ENCODE assay signal across 21 cellular contexts in the genomic region with DNA sequence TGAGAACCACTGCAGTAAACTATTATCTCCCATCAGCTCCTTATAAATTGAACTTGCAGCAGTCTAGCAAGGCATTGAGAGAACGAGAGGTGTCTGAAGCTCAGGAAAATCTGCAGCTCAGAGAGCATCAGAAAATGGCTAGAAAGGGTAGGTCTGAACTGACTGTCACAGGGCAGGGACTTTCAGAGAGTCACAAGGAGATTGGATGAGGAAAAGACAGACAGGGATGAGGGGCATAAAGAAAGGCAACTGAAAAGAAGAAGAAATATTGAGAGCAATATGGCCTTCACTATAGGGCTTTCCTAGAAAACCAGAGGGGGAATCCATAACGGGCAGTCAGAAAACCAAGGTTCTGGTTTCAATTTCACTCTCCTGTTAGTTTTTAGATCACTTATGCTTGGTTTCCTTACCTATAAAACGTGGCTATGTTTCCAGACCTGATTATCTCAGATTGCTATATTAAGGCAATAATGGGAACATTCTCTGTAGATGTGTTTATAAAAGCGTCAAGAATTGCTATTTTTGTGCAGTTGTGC. TPM values are rescaled to one million over a fixed set of nuclear protein-coding genes. Genes with fewer than 3 reads are reported as not detected.
DNase-seq lines count a peak whose midpoint lies in the region; ATAC-seq and TF ChIP-seq lines count a peak whose summit lies in the region.
"Had no signal": no experiment of that assay in that cellular context is flagged by ENCODE, and none has a peak within 500 bp of the region (broad histone marks: within the 10 kb centered on the region; RNA-seq: fewer than 3 reads in every experiment).

No MANE protein-coding gene starts in this region.

- no peaks in the 10 kb centered on the region for H3K36me3 ChIP-seq in psoas muscle (ENCODE audit: insufficient read depth in 1 of 2, low read depth in 1 of 2)

- intact Hi-C loops in psoas muscle (cut with DNase I), result no loop called here

- no peaks in the 10 kb centered on the region for H3K27me3 ChIP-seq in psoas muscle (ENCODE audit: insufficient read depth in 3 of 3, low read length in 2 of 3)

- H3K9me3 Mint-ChIP-seq in activated naive CD8-positive, alpha-beta T cell treated with anti-CD3 and anti-CD28 coated beads, Interleukin-2, amount 10 ng/mL, durations not matched to agents 7 days and 5 days, result no peaks in the 10 kb centered on the region
- no peaks in the 10 kb centered on the region for H3K9me3 Mint-ChIP-seq in activated naive CD8-positive, alpha-beta T cell treated with anti-CD3 and anti-CD28 coated beads for 36 hours
- no peaks in the 10 kb centered on the region for H3K9me3 Mint-ChIP-seq in activated T-helper 17 cell treated with anti-CD3 and anti-CD28 coated beads, Interleukin-2, amount 50 U/mL, for 72 hours
- H3K9me3 Mint-ChIP-seq in stimulated activated memory B cell treated with anti-CD40 and anti-IgM and Interleukin-4, amounts not matched to agents 10 μg/mL and 1 μg/mL and 100 μg/mL, for 72 hours, result no peaks in the 10 kb centered on the region
- H3K9me3 Mint-ChIP-seq: GM23338 had no signal

- H3K27me3 Mint-ChIP-seq in activated naive CD8-positive, alpha-beta T cell treated with anti-CD3 and anti-CD28 coated beads, Interleukin-2, amount 10 ng/mL, durations not matched to agents 7 days and 5 days, result peaks cover 7% of the 10 kb centered on the region
- peaks cover 6% of the 10 kb centered on the region for H3K27me3 Mint-ChIP-seq in activated naive CD8-positive, alpha-beta T cell treated with anti-CD3 and anti-CD28 coated beads for 36 hours
- H3K27me3 Mint-ChIP-seq in activated T-helper 17 cell treated with anti-CD3 and anti-CD28 coated beads, Interleukin-2, amount 50 U/mL, for 72 hours, result peaks cover 14% of the 10 kb centered on the region
- peaks cover 9% of the 10 kb centered on the region for H3K27me3 Mint-ChIP-seq in stimulated activated memory B cell treated with anti-CD40 and anti-IgM and Interleukin-4, amounts not matched to agents 10 μg/mL and 1 μg/mL and 100 μg/mL, for 72 hours

- H3K4me3 ChIP-seq in psoas muscle, result no peak overlapping the region
- H3K4me3 ChIP-seq: GM23338, K562 had no signal

- POLR2A ChIA-PET in activated naive CD8-positive, alpha-beta T cell treated with anti-CD3 and anti-CD28 coated beads, Interleukin-2, amount 10 ng/mL, durations not matched to agents 7 days and 5 days (lab: Charles Lee), result no interaction called here

- no peaks in the 10 kb centered on the region for H3K9me3 ChIP-seq in psoas muscle

- ATAC-seq in activated naive CD8-positive, alpha-beta T cell treated with anti-CD3 and anti-CD28 coated beads, Interleukin-2, amount 10 ng/mL, durations not matched to agents 7 days and 5 days (ENCODE audit: low read depth), result peak; percentile 39
- ATAC-seq in HG03432 (IDR thresholded peaks at IDR 0.05; ENCODE audit: unreplicated experiment), result peak; percentile 44
- ATAC-seq in activated T-helper 17 cell treated with anti-CD3 and anti-CD28 coated beads, Interleukin-2, amount 50 U/mL, for 72 hours (replicated peaks), result peak; percentile 32
- ATAC-seq in stimulated activated memory B cell treated with anti-CD40 and anti-IgM and Interleukin-4, amounts not matched to agents 10 μg/mL and 1 μg/mL and 100 μg/mL, for 72 hours, result peak; percentile 34
- no peak for ATAC-seq in HG02571 (IDR thresholded peaks at IDR 0.05; ENCODE audit: unreplicated experiment)
- no peak for ATAC-seq in psoas muscle
- ATAC-seq: GM23338, K562 had no signal

- TF ChIP-seq CTCF in psoas muscle (IDR thresholded peaks at IDR 0.05), result no peak

- no peak overlapping the region for H3K27ac ChIP-seq in psoas muscle
- H3K27ac ChIP-seq: HL-60 had no signal

- no peak overlapping the region for H3K4me3 Mint-ChIP-seq in activated naive CD8-positive, alpha-beta T cell treated with anti-CD3 and anti-CD28 coated beads, Interleukin-2, amount 10 ng/mL, durations not matched to agents 7 days and 5 days
- no peak overlapping the region for H3K4me3 Mint-ChIP-seq in activated naive CD8-positive, alpha-beta T cell treated with anti-CD3 and anti-CD28 coated beads for 36 hours
- no peak overlapping the region for H3K4me3 Mint-ChIP-seq in activated T-helper 17 cell treated with anti-CD3 and anti-CD28 coated beads, Interleukin-2, amount 50 U/mL, for 72 hours
- H3K4me3 Mint-ChIP-seq in stimulated activated memory B cell treated with anti-CD40 and anti-IgM and Interleukin-4, amounts not matched to agents 10 μg/mL and 1 μg/mL and 100 μg/mL, for 72 hours, result no peak overlapping the region
- H3K4me3 Mint-ChIP-seq: CD4-positive, CD25-positive, alpha-beta regulatory T cell; GM23338 had no signal

- WGBS in psoas muscle, 3 donors, result 73 to 75% (median 74%) methylated on average over 4 of the region's 4 CpGs

- DNase-seq in activated naive CD8-positive, alpha-beta T cell treated with anti-CD3 and anti-CD28 coated beads, Interleukin-2, amount 10 ng/mL, durations not matched to agents 7 days and 5 days, result no peak
- DNase-seq in activated naive CD8-positive, alpha-beta T cell treated with anti-CD3 and anti-CD28 coated beads for 36 hours, result no peak
- DNase-seq in CD1c-positive myeloid dendritic cell (ENCODE audit: extremely low spot score) (no peak), psoas muscle (no peak)
- DNase-seq: DMS79, NCI-H1105, NCI-H1694 treated with DMSO at 0.1 percent for 48 hours, NCI-H446 treated with DMSO at 0.1 percent for 48 hours, NCI-H748 treated with DMSO at 0.1 percent for 48 hours, SHP77 had no signal

- H3K36me3 Mint-ChIP-seq in activated naive CD8-positive, alpha-beta T cell treated with anti-CD3 and anti-CD28 coated beads, Interleukin-2, amount 10 ng/mL, durations not matched to agents 7 days and 5 days, result no peaks in the 10 kb centered on the region
- H3K36me3 Mint-ChIP-seq in activated naive CD8-positive, alpha-beta T cell treated with anti-CD3 and anti-CD28 coated beads for 36 hours, result no peaks in the 10 kb centered on the region
- H3K36me3 Mint-ChIP-seq in activated T-helper 17 cell treated with anti-CD3 and anti-CD28 coated beads, Interleukin-2, amount 50 U/mL, for 72 hours (ENCODE audit: low read depth), result no peaks in the 10 kb centered on the region
- H3K36me3 Mint-ChIP-seq in stimulated activated memory B cell treated with anti-CD40 and anti-IgM and Interleukin-4, amounts not matched to agents 10 μg/mL and 1 μg/mL and 100 μg/mL, for 72 hours, result no peaks in the 10 kb centered on the region
- H3K36me3 Mint-ChIP-seq: CD4-positive, CD25-positive, alpha-beta regulatory T cell had no signal

- H3K4me1 ChIP-seq in psoas muscle, result no peaks in the 10 kb centered on the region

- H3K4me1 Mint-ChIP-seq in activated naive CD8-positive, alpha-beta T cell treated with anti-CD3 and anti-CD28 coated beads, Interleukin-2, amount 10 ng/mL, durations not matched to agents 7 days and 5 days, result no peaks in the 10 kb centered on the region
- no peaks in the 10 kb centered on the region for H3K4me1 Mint-ChIP-seq in activated naive CD8-positive, alpha-beta T cell treated with anti-CD3 and anti-CD28 coated beads for 36 hours
- no peaks in the 10 kb centered on the region for H3K4me1 Mint-ChIP-seq in activated T-helper 17 cell treated with anti-CD3 and anti-CD28 coated beads, Interleukin-2, amount 50 U/mL, for 72 hours
- no peaks in the 10 kb centered on the region for H3K4me1 Mint-ChIP-seq in stimulated activated memory B cell treated with anti-CD40 and anti-IgM and Interleukin-4, amounts not matched to agents 10 μg/mL and 1 μg/mL and 100 μg/mL, for 72 hours
- H3K4me1 Mint-ChIP-seq: CD4-positive, CD25-positive, alpha-beta regulatory T cell had no signal

- no peak overlapping the region for H3K27ac Mint-ChIP-seq in activated naive CD8-positive, alpha-beta T cell treated with anti-CD3 and anti-CD28 coated beads, Interleukin-2, amount 10 ng/mL, durations not matched to agents 7 days and 5 days
- no peak overlapping the region for H3K27ac Mint-ChIP-seq in activated naive CD8-positive, alpha-beta T cell treated with anti-CD3 and anti-CD28 coated beads for 36 hours
- H3K27ac Mint-ChIP-seq in activated T-helper 17 cell treated with anti-CD3 and anti-CD28 coated beads, Interleukin-2, amount 50 U/mL, for 72 hours, result no peak overlapping the region
- H3K27ac Mint-ChIP-seq in stimulated activated memory B cell treated with anti-CD40 and anti-IgM and Interleukin-4, amounts not matched to agents 10 μg/mL and 1 μg/mL and 100 μg/mL, for 72 hours, result no peak overlapping the region
- H3K27ac Mint-ChIP-seq: CD4-positive, CD25-positive, alpha-beta regulatory T cell; GM23338 had no signal

RNA-seq across cellular contexts. Expression of gene PDE6H, which starts 40.9 kb away (rescaled TPM):
- not detected for total RNA-seq in activated naive CD8-positive, alpha-beta T cell treated with anti-CD3 and anti-CD28 coated beads, Interleukin-2, amount 10 ng/mL, durations not matched to agents 7 days and 5 days
- not detected for total RNA-seq in activated naive CD8-positive, alpha-beta T cell treated with anti-CD3 and anti-CD28 coated beads for 36 hours
- total RNA-seq in activated T-helper 17 cell treated with anti-CD3 and anti-CD28 coated beads, Interleukin-2, amount 50 U/mL, for 72 hours, result not detected
- not detected for total RNA-seq in psoas muscle
- not detected for polyA plus RNA-seq in psoas muscle
- total RNA-seq: A673; CD4-positive, CD25-positive, alpha-beta regulatory T cell; G401; GM23338; K562; MCF 10A had no signal
- polyA plus RNA-seq: CD4-positive, CD25-positive, alpha-beta regulatory T cell; GM23338 had no signal

RNA-seq across cellular contexts. Expression of gene ARHGDIB, which starts 52.3 kb away (rescaled TPM):
- total RNA-seq in activated naive CD8-positive, alpha-beta T cell treated with anti-CD3 and anti-CD28 coated beads, Interleukin-2, amount 10 ng/mL, durations not matched to agents 7 days and 5 days, result 1,000 to 10,000 TPM; 1,212 to 1,244 TPM
- 100 to 1,000 TPM; 652 to 665 TPM for total RNA-seq in activated naive CD8-positive, alpha-beta T cell treated with anti-CD3 and anti-CD28 coated beads for 36 hours
- total RNA-seq in activated T-helper 17 cell treated with anti-CD3 and anti-CD28 coated beads, Interleukin-2, amount 50 U/mL, for 72 hours, result 100 to 1,000 TPM; 691 to 930 TPM
- 10 to 100 TPM; 27.1 to 41.4 (median 29.9) TPM for total RNA-seq in psoas muscle
- polyA plus RNA-seq in psoas muscle, result 10 to 100 TPM; 23.9 to 44.0 (median 39.4) TPM
- total RNA-seq: G401, GM23338 had no signal

Comparison
In these comparisons a context has a peak if more than half of its experiments do, and no peak if none do; other contexts are left out.
1. ATAC-seq: peak in activated naive CD8-positive, alpha-beta T cell treated with anti-CD3 and anti-CD28 coated beads, Interleukin-2, amount 10 ng/mL, durations not matched to agents 7 days and 5 days (single experiment), HG03432 (single experiment), activated T-helper 17 cell treated with anti-CD3 and anti-CD28 coated beads, Interleukin-2, amount 50 U/mL, for 72 hours (single experiment) and stimulated activated memory B cell treated with anti-CD40 and anti-IgM and Interleukin-4, amounts not matched to agents 10 μg/mL and 1 μg/mL and 100 μg/mL, for 72 hours (single experiment); none in HG02571 (single experiment) and psoas muscle (0 of 4).
2. RNA of gene ARHGDIB, which starts 52.3 kb away (total RNA-seq): 1,212 to 1,244 TPM in activated naive CD8-positive, alpha-beta T cell treated with anti-CD3 and anti-CD28 coated beads, Interleukin-2, amount 10 ng/mL, durations not matched to agents 7 days and 5 days, 691 to 930 TPM in activated T-helper 17 cell treated with anti-CD3 and anti-CD28 coated beads, Interleukin-2, amount 50 U/mL, for 72 hours and 652 to 665 TPM in activated naive CD8-positive, alpha-beta T cell treated with anti-CD3 and anti-CD28 coated beads for 36 hours; 27.1 to 41.4 TPM in psoas muscle; every median in the first group is over 10 times any median in the second.